ENCODE assay signal across 9 cellular contexts in genomic region chr12:121839106-121839992, GRCh38. TPM values are rescaled to one million over a fixed set of nuclear protein-coding genes. Genes with fewer than 3 reads are reported as not detected.
DNase-seq lines count a peak whose midpoint lies in the region; ATAC-seq and TF ChIP-seq lines count a peak whose summit lies in the region.
"Had no signal": no experiment of that assay in that cellular context is flagged by ENCODE, and none has a peak within 500 bp of the region (broad histone marks: within the 10 kb centered on the region; RNA-seq: fewer than 3 reads in every experiment).

No MANE protein-coding gene starts in this region.

- H3K36me3 ChIP-seq in kidney epithelial cell (ENCODE audit: control insufficient read depth, insufficient read depth, low read length) = no peaks in the 10 kb centered on the region

- peak; percentile 52 for TF ChIP-seq CTCF in AG09309 (IDR thresholded peaks at IDR 0.05; ENCODE audit: control insufficient read depth, insufficient read depth, low read depth, low read length, missing control alignments)
- TF ChIP-seq CTCF in kidney epithelial cell (IDR thresholded peaks at IDR 0.05; ENCODE audit: insufficient read depth, low read length, poor library complexity, severe bottlenecking) = peak; percentile 22

- peak overlapping the region; percentile 49 for H3K4me3 ChIP-seq in AG09309 (ENCODE audit: control insufficient read depth, low read depth, low read length)
- H3K4me3 ChIP-seq in kidney epithelial cell (ENCODE audit: low read depth, low read length) = peak overlapping the region; percentile 61

- peak; percentile 78 for DNase-seq in AG09309 (ENCODE audit: low read depth)
- DNase-seq in NCI-H345 treated with DMSO at 0.1 percent for 48 hours (lab: John Stamatoyannopoulos, UW; ENCODE audit: unreplicated experiment) = peak; percentile 95
- DNase-seq in activated CD4-positive, CD25-positive, alpha-beta regulatory T cell treated with anti-CD3 and anti-CD28 coated beads, Interleukin-2, amount 50 U/mL, for 72 hours = peak; percentile 100
- DNase-seq in cerebellum (ENCODE audit: low spot score) = peak; percentile 95
- DNase-seq in kidney epithelial cell (ENCODE audit: low read depth) = peak; percentile 86
- DNase-seq in stimulated activated CD4-positive, alpha-beta T cell treated with anti-CD3 and anti-CD28 coated beads, Interleukin-15, amount 100 ng/mL, for 48 hours (ENCODE audit: low read depth in 2 of 2) = peak; percentile 99 to 100

- no peaks in the 10 kb centered on the region for H3K27me3 ChIP-seq in kidney epithelial cell (ENCODE audit: control insufficient read depth, insufficient read depth, low read length)

- peak; percentile 93 for ATAC-seq in GM18909 (IDR thresholded peaks at IDR 0.05; ENCODE audit: poor library complexity, unreplicated experiment)
- ATAC-seq in HG03175 (IDR thresholded peaks at IDR 0.05; ENCODE audit: unreplicated experiment) = peak; percentile 98

RNA-seq across cellular contexts. Expression of gene HPD, which starts 19.3 kb away (rescaled TPM):
- total RNA-seq in cerebellum (not detected), kidney epithelial cell (0.33 TPM in 1 of 2 replicates, not detected in the other)
- total RNA-seq: T-helper 2 cell treated with Interferon-gamma antibody and Interleukin-4, amounts not matched to agents 100 ng/mL and 5 ng/mL, for 36 hours had no signal

RNA-seq across cellular contexts. Expression of gene SETD1B, which starts 35.5 kb away (rescaled TPM):
- 3.8 TPM for total RNA-seq in cerebellum
- total RNA-seq in kidney epithelial cell = 8.1 and 9.6 TPM in 2 replicates

RNA-seq across cellular contexts. Expression of gene RHOF, which starts 45.9 kb away (rescaled TPM):
- total RNA-seq in cerebellum (16.5 TPM), kidney epithelial cell (194 and 311 TPM in 2 replicates)

RNA-seq across cellular contexts. Expression of gene PSMD9, which starts 49.2 kb away (rescaled TPM):
- total RNA-seq in cerebellum (16.0 TPM), kidney epithelial cell (132 and 151 TPM in 2 replicates)

Comparison
In these comparisons a context has a peak if more than half of its experiments do, and no peak if none do; other contexts are left out.
1. Peak in every context shown above with its lines: DNase-seq, ATAC-seq and H3K4me3 ChIP-seq.
2. RNA of gene RHOF, which starts 45.9 kb away (total RNA-seq): 194 to 311 TPM in kidney epithelial cell; 16.5 TPM in cerebellum (single experiment); every median in the first group is over 10 times any median in the second.